In genomic region chr10:115801987-115802386, GRCh38 we compare ENCODE assay signal across 1 cellular context.
TF ChIP-seq lines count a peak whose summit lies in the region.

No MANE protein-coding gene starts in this region.

TF ChIP-seq in GM23338, 12 proteins besides CTCF, POLR2A, EP300 and RAD21 (continued from another document):
- TF ChIP-seq ETS1 (IDR thresholded peaks at IDR 0.05), result no peak
- no peak for TF ChIP-seq STAT1 (IDR thresholded peaks at IDR 0.05; ENCODE audit: unreplicated experiment)
- TF ChIP-seq ZNF114 (CRISPR knock-in tag; IDR thresholded peaks at IDR 0.05), result no peak
- no peak for TF ChIP-seq POLR2AphosphoS5 (IDR thresholded peaks at IDR 0.05; ENCODE audit: low read depth)
- no peak for TF ChIP-seq EZH2phosphoT487 (IDR thresholded peaks at IDR 0.05; ENCODE audit: unreplicated experiment)
- no peak for TF ChIP-seq CREB1 (CRISPR knock-in tag; IDR thresholded peaks at IDR 0.05; ENCODE audit: low read depth)
- TF ChIP-seq ZNF462 (CRISPR knock-in tag; IDR thresholded peaks at IDR 0.05), result no peak
- no peak for TF ChIP-seq JUNB (IDR thresholded peaks at IDR 0.05; ENCODE audit: unreplicated experiment)
- no peak for TF ChIP-seq ZNF331 (CRISPR knock-in tag; IDR thresholded peaks at IDR 0.05; ENCODE audit: low read depth)
- TF ChIP-seq EZH2 (IDR thresholded peaks at IDR 0.05; ENCODE audit: low read depth, unreplicated experiment), result no peak
TF ChIP-seq in GM23338: peak in this region for 0.
